8 cellular contexts compared by ENCODE assay signal in the genomic region with DNA sequence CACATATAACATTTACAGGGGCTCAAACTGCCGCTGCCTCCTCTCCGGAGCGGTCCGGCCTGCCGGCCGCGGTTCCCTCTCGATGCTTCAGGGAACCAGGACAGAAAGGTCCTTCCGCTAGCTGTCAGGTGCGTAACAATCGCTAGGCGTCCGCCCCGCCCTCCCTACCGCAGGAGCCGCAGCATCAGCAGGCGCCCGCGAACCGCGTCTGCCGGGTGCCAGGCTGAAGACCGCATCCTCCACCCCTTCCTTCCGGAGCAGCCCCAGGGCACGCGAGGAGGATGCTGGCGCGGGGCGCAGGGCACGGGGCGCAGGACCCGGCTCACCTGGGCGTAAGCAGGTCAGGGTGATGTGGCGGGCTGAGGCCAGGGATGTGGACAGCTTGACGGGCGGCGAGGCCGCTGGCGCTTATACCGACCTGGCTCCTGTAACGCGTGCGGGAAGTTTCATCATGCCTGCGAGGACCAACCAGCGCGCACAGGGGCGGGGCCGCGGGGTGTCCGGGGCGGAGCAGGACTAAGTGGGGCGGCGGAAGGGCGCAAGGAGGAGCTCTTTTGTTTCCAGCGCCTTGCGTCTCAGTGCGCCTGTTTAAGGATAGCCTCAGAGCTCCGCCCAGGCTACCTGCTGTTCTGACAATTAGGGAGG.
DNase-seq lines count a peak whose midpoint lies in the region; ATAC-seq lines count a peak whose summit lies in the region.

A gene with protein sequence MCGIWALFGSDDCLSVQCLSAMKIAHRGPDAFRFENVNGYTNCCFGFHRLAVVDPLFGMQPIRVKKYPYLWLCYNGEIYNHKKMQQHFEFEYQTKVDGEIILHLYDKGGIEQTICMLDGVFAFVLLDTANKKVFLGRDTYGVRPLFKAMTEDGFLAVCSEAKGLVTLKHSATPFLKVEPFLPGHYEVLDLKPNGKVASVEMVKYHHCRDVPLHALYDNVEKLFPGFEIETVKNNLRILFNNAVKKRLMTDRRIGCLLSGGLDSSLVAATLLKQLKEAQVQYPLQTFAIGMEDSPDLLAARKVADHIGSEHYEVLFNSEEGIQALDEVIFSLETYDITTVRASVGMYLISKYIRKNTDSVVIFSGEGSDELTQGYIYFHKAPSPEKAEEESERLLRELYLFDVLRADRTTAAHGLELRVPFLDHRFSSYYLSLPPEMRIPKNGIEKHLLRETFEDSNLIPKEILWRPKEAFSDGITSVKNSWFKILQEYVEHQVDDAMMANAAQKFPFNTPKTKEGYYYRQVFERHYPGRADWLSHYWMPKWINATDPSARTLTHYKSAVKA (minus strand): TSS at position 384 of the 645 bp plus-strand sequence. CDS start 3,252 bp downstream, outside the sequence.

- DNase-seq in Ammon's horn (ENCODE audit: low spot score) (peak; percentile 96), GM19238 (ENCODE audit: insufficient read length, low spot score) (peak; percentile 78), NCI-H524 (lab: John Stamatoyannopoulos, UW) (peak; percentile 84 to 91)
- DNase-seq in activated CD4-positive, alpha-beta T cell treated with anti-CD3 and anti-CD28 coated beads for 48 hours: peak; percentile 96
- DNase-seq in stimulated activated CD4-positive, alpha-beta T cell treated with anti-CD3 and anti-CD28 coated beads, Interleukin-1b, Interleukin-23, amount 100 ng/mL, for 24 hours (ENCODE audit: low read depth in 4 of 4, low spot score in 1 of 4): peak; percentile 78 to 90 (median 84)

- H3K27ac ChIP-seq in cingulate gyrus (ENCODE audit: low read depth, low read length) (peak within 1 kb of the TSS; percentile 39), layer of hippocampus (ENCODE audit: low read depth, low read length) (peak within 1 kb of the TSS; percentile 18)

- peak; percentile 100 for ATAC-seq in HG03439 (IDR thresholded peaks at IDR 0.05; ENCODE audit: unreplicated experiment)

- no peaks in the 10 kb centered on the region for H3K27me3 ChIP-seq in layer of hippocampus (ENCODE audit: control insufficient read depth, insufficient read depth, low read length)

Comparison
In these comparisons a context has a peak if more than half of its experiments do, and no peak if none do; other contexts are left out.
1. Peak in every context shown above with its lines: DNase-seq, ATAC-seq and H3K27ac ChIP-seq.